In genomic region chr20:45279992-45280391, GRCh38 we compare ENCODE assay signal across 1 cellular context.
TF ChIP-seq lines count a peak whose summit lies in the region.

No MANE protein-coding gene starts in this region.

TF ChIP-seq in HEK293, 187 proteins besides CTCF, POLR2A, EP300 and RAD21 (continued from another document):
- TF ChIP-seq PATZ1 (tag by site-specific recombination; IDR thresholded peaks at IDR 0.05): no peak
- TF ChIP-seq ZNF670 (tag by site-specific recombination; IDR thresholded peaks at IDR 0.05; ENCODE audit: low read depth): no peak
- TF ChIP-seq ZNF211 (tag by site-specific recombination; IDR thresholded peaks at IDR 0.05; ENCODE audit: low read depth): no peak
- TF ChIP-seq ZNF292 (tag by site-specific recombination; IDR thresholded peaks at IDR 0.05; ENCODE audit: borderline replicate concordance, low read depth): no peak
- TF ChIP-seq ZNF335 (tag by site-specific recombination; conservative IDR thresholded peaks at IDR 0.05): peak; percentile 40
- no peak for TF ChIP-seq ZNF704 (tag by site-specific recombination; IDR thresholded peaks at IDR 0.05)
- no peak for TF ChIP-seq HOXD13 (CRISPR knock-in tag; IDR thresholded peaks at IDR 0.05; ENCODE audit: borderline replicate concordance)
- TF ChIP-seq ZNF184 (tag by site-specific recombination; IDR thresholded peaks at IDR 0.05): peak; percentile 51; the same call in 1 of the 2 replicates
- TF ChIP-seq ZNF692 (tag by site-specific recombination; IDR thresholded peaks at IDR 0.05): peak; percentile 56; the same call in 1 of the 2 replicates
- no peak for TF ChIP-seq ZNF214 (tag by site-specific recombination; IDR thresholded peaks at IDR 0.05; ENCODE audit: borderline replicate concordance)
- TF ChIP-seq SETDB1 (IDR thresholded peaks at IDR 0.05; ENCODE audit: insufficient read length, low read length): no peak
- TF ChIP-seq ZNF76 (tag by site-specific recombination; IDR thresholded peaks at IDR 0.05; ENCODE audit: borderline replicate concordance, low read depth): peak; percentile 18; the same call in 1 of the 2 replicates
- TF ChIP-seq ELK4 (IDR thresholded peaks at IDR 0.05; ENCODE audit: borderline replicate concordance, low read depth, low read length): no peak
- peak; percentile 18; the same call in 1 of the 2 replicates for TF ChIP-seq ZBTB17 (tag by site-specific recombination; IDR thresholded peaks at IDR 0.05)
- TF ChIP-seq, protein P1, sequence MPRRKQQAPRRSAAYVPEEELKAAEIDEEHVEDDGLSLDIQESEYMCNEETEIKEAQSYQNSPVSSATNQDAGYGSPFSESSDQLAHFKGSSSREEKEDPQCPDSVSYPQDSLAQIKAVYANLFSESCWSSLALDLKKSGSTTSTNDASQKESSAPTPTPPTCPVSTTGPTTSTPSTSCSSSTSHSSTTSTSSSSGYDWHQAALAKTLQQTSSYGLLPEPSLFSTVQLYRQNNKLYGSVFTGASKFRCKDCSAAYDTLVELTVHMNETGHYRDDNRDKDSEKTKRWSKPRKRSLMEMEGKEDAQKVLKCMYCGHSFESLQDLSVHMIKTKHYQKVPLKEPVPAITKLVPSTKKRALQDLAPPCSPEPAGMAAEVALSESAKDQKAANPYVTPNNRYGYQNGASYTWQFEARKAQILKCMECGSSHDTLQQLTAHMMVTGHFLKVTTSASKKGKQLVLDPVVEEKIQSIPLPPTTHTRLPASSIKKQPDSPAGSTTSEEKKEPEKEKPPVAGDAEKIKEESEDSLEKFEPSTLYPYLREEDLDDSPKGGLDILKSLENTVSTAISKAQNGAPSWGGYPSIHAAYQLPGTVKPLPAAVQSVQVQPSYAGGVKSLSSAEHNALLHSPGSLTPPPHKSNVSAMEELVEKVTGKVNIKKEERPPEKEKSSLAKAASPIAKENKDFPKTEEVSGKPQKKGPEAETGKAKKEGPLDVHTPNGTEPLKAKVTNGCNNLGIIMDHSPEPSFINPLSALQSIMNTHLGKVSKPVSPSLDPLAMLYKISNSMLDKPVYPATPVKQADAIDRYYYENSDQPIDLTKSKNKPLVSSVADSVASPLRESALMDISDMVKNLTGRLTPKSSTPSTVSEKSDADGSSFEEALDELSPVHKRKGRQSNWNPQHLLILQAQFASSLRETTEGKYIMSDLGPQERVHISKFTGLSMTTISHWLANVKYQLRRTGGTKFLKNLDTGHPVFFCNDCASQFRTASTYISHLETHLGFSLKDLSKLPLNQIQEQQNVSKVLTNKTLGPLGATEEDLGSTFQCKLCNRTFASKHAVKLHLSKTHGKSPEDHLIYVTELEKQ (tag by site-specific recombination; IDR thresholded peaks at IDR 0.05; ENCODE audit: borderline replicate concordance): peak; percentile 52; the same call in 1 of the 2 replicates
- no peak for TF ChIP-seq KLF1 (tag by site-specific recombination; IDR thresholded peaks at IDR 0.05)
- TF ChIP-seq BCL11B (tag by site-specific recombination; IDR thresholded peaks at IDR 0.05; ENCODE audit: low read depth): no peak
- no peak for TF ChIP-seq ZNF571 (tag by site-specific recombination; IDR thresholded peaks at IDR 0.05)
- 0 out of 2 replicates have a peak, but pooled peaks have one; percentile 20 for TF ChIP-seq ZNF394 (tag by site-specific recombination; IDR thresholded peaks at IDR 0.05; ENCODE audit: borderline replicate concordance)
- no peak for TF ChIP-seq ZNF174 (tag by site-specific recombination; IDR thresholded peaks at IDR 0.05)
- no peak for TF ChIP-seq ZBTB11 (tag by site-specific recombination; conservative IDR thresholded peaks at IDR 0.05; ENCODE audit: low read depth)
- no peak for TF ChIP-seq ZNF544 (tag by site-specific recombination; IDR thresholded peaks at IDR 0.05)
- TF ChIP-seq IKZF3 (tag by site-specific recombination; IDR thresholded peaks at IDR 0.05): no peak
- TF ChIP-seq GLI4 (tag by site-specific recombination; IDR thresholded peaks at IDR 0.05): no peak
- TF ChIP-seq ZNF366 (tag by site-specific recombination; conservative IDR thresholded peaks at IDR 0.05): peak; percentile 30; the same call in 1 of the 2 replicates
- TF ChIP-seq, protein P2, sequence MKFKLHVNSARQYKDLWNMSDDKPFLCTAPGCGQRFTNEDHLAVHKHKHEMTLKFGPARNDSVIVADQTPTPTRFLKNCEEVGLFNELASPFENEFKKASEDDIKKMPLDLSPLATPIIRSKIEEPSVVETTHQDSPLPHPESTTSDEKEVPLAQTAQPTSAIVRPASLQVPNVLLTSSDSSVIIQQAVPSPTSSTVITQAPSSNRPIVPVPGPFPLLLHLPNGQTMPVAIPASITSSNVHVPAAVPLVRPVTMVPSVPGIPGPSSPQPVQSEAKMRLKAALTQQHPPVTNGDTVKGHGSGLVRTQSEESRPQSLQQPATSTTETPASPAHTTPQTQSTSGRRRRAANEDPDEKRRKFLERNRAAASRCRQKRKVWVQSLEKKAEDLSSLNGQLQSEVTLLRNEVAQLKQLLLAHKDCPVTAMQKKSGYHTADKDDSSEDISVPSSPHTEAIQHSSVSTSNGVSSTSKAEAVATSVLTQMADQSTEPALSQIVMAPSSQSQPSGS (tag by site-specific recombination; IDR thresholded peaks at IDR 0.05; ENCODE audit: low read depth): peak; percentile 97
- TF ChIP-seq ZNF202 (tag by site-specific recombination; IDR thresholded peaks at IDR 0.05; ENCODE audit: borderline replicate concordance): no peak
- TF ChIP-seq ZNF677 (tag by site-specific recombination; IDR thresholded peaks at IDR 0.05): no peak
- no peak for TF ChIP-seq ZNF843 (tag by site-specific recombination; IDR thresholded peaks at IDR 0.05)
- no peak for TF ChIP-seq ZIC2 (tag by site-specific recombination; IDR thresholded peaks at IDR 0.05)
- TF ChIP-seq, protein P3, sequence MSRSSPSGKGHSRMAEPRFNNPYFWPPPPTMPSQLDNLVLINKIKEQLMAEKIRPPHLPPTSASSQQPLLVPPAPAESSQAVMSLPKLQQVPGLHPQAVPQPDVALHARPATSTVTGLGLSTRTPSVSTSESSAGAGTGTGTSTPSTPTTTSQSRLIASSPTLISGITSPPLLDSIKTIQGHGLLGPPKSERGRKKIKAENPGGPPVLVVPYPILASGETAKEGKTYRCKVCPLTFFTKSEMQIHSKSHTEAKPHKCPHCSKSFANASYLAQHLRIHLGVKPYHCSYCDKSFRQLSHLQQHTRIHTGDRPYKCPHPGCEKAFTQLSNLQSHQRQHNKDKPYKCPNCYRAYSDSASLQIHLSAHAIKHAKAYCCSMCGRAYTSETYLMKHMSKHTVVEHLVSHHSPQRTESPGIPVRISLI (tag by site-specific recombination; IDR thresholded peaks at IDR 0.05): peak; percentile 89
- TF ChIP-seq, protein P4, sequence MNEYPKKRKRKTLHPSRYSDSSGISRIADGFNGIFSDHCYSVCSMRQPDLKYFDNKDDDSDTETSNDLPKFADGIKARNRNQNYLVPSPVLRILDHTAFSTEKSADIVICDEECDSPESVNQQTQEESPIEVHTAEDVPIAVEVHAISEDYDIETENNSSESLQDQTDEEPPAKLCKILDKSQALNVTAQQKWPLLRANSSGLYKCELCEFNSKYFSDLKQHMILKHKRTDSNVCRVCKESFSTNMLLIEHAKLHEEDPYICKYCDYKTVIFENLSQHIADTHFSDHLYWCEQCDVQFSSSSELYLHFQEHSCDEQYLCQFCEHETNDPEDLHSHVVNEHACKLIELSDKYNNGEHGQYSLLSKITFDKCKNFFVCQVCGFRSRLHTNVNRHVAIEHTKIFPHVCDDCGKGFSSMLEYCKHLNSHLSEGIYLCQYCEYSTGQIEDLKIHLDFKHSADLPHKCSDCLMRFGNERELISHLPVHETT (tag by site-specific recombination; IDR thresholded peaks at IDR 0.05): peak; percentile 80
- TF ChIP-seq, protein P5, sequence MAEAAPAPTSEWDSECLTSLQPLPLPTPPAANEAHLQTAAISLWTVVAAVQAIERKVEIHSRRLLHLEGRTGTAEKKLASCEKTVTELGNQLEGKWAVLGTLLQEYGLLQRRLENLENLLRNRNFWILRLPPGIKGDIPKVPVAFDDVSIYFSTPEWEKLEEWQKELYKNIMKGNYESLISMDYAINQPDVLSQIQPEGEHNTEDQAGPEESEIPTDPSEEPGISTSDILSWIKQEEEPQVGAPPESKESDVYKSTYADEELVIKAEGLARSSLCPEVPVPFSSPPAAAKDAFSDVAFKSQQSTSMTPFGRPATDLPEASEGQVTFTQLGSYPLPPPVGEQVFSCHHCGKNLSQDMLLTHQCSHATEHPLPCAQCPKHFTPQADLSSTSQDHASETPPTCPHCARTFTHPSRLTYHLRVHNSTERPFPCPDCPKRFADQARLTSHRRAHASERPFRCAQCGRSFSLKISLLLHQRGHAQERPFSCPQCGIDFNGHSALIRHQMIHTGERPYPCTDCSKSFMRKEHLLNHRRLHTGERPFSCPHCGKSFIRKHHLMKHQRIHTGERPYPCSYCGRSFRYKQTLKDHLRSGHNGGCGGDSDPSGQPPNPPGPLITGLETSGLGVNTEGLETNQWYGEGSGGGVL (tag by site-specific recombination; IDR thresholded peaks at IDR 0.05): 0 out of 2 replicates have a peak, but pooled peaks have one; percentile 13
- TF ChIP-seq KLF8 (tag by site-specific recombination; IDR thresholded peaks at IDR 0.05): peak; percentile 55; the same call in 1 of the 2 replicates
- TF ChIP-seq ZBTB21 (tag by site-specific recombination; IDR thresholded peaks at IDR 0.05): peak; percentile 85
- TF ChIP-seq KLF9 (tag by site-specific recombination; IDR thresholded peaks at IDR 0.05; ENCODE audit: low read depth): no peak
- no peak for TF ChIP-seq ZNF488 (tag by site-specific recombination; IDR thresholded peaks at IDR 0.05)
- peak; percentile 33; the same call in 1 of the 2 replicates for TF ChIP-seq SP3 (tag by site-specific recombination; IDR thresholded peaks at IDR 0.05)
